Comparison of ENCODE assay signal across 1 cellular context in the genomic region with DNA sequence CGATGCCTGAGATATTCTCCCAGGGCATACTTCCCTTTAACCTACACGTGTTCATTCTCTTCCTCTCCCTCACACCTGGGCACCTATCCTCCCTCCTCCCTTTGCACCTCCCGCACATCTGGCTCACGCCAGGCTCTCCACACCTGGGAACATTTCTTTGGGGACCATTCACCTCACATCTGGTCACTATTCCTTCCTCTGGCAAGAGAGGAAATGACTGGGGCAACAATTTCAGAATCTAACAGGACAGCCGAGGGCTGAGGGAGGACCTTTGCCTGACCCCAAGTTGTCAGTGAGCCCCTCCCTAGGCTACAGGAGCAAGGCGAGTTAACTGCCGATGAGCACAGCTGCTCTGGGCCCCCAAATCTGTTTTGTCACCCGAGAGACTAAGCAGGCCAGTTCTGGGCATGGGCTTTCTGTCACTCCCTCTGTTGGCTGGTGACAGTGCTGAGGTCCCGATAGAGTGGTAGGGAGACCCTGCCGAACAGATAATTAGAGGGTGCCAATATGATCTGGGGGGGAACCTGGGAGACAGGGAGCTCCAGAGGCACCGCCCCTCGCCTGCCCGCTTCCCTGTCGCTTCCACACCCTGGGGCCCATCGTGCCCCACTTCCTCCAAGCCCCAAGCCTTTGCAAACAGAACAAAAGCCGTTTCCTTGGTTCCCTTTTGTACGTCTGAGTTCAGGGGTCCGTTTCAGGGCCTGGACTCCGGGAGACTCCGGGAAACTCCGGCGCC.
A peak's percentile ranks its signal among the peaks of the same experiment; 100 is the strongest.
TF ChIP-seq lines count a peak whose summit lies in the region.

No MANE protein-coding gene starts in this region.

TF ChIP-seq in IMR-90, 13 proteins besides CTCF, POLR2A, EP300 and RAD21:
- no peak for TF ChIP-seq FOS (IDR thresholded peaks at IDR 0.05; ENCODE audit: low read depth, low read length)
- TF ChIP-seq NFE2L2 (IDR thresholded peaks at IDR 0.05; ENCODE audit: low read depth, low read length), result no peak
- TF ChIP-seq RCOR1 (IDR thresholded peaks at IDR 0.05; ENCODE audit: insufficient replicate concordance, low read length), result no peak
- 0 out of 2 replicates have a peak, but pooled peaks have one; percentile 10 for TF ChIP-seq MAZ (IDR thresholded peaks at IDR 0.05; ENCODE audit: borderline replicate concordance, low read depth, low read length)
- TF ChIP-seq, protein P1, sequence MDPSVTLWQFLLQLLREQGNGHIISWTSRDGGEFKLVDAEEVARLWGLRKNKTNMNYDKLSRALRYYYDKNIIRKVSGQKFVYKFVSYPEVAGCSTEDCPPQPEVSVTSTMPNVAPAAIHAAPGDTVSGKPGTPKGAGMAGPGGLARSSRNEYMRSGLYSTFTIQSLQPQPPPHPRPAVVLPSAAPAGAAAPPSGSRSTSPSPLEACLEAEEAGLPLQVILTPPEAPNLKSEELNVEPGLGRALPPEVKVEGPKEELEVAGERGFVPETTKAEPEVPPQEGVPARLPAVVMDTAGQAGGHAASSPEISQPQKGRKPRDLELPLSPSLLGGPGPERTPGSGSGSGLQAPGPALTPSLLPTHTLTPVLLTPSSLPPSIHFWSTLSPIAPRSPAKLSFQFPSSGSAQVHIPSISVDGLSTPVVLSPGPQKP (IDR thresholded peaks at IDR 0.05; ENCODE audit: borderline replicate concordance, low read depth, low read length), result no peak
